In the genomic region with DNA sequence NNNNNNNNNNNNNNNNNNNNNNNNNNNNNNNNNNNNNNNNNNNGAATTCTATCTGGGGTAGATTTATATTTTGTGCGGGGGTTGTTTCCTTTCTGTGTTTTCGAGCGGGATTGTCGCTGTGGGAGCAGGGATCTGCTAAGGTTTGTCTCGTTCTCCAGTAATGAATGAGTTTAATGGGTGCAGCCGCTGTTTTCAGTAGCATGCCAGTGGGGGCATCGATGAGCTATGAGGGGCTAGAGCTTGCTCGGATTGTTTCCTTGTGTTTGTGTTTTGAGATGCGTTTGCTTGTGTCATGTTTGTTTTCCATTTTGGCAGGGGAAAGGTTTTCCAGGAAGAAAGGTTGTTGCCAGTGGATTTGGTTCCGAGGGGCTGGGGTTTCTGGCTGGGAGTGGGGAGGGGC, we compare ENCODE assay signal across 21 cellular contexts. TPM values are rescaled to one million over a fixed set of nuclear protein-coding genes. Genes with fewer than 3 reads are reported as not detected.
"Had no signal": no experiment of that assay in that cellular context is flagged by ENCODE, and none has a peak within 500 bp of the region (broad histone marks: within the 10 kb centered on the region; RNA-seq: fewer than 3 reads in every experiment).

No MANE protein-coding gene starts in this region.

RNA-seq across cellular contexts. Expression of a gene that starts 15.6 kb away (rescaled TPM):
- total RNA-seq: activated naive CD4-positive, alpha-beta T cell treated with anti-CD3 and anti-CD28 coated beads for 36 hours; activated naive CD4-positive, alpha-beta T cell treated with anti-CD3 and anti-CD28 coated beads, Interleukin-2, amount 50 U/mL, for 72 hours; activated naive CD8-positive, alpha-beta T cell treated with anti-CD3 and anti-CD28 coated beads for 36 hours; activated naive CD8-positive, alpha-beta T cell treated with anti-CD3 and anti-CD28 coated beads, Interleukin-2, amount 10 ng/mL, durations not matched to agents 7 days and 5 days; activated T-cell treated with anti-CD3 and anti-CD28 coated beads, Interleukin-2, amount 50 U/mL, for 4 hours; activated T-cell treated with anti-CD3 and anti-CD28 coated beads, Interleukin-2, amount 50 U/mL, for 72 hours; activated T-helper 1 cell treated with anti-CD3 and anti-CD28 coated beads, Interleukin-12 subunit alpha, Interleukin-12 subunit beta, Interleukin-2, Interleukin-4 antibody, amounts not matched to agents 30 ng/mL and 10 ng/mL and 1 ng/mL, durations not matched to agents 14 hours and 24 hours and 36 hours; activated T-helper 17 cell treated with anti-CD3 and anti-CD28 coated beads, Interleukin-2, amount 50 U/mL, for 72 hours; activated T-helper 2 cell treated with anti-CD3 and anti-CD28 coated beads, Interferon-gamma antibody, Interleukin-2, Interleukin-4, amounts not matched to agents 10 μg/mL and 5 μg/mL and 100 μg/mL, durations not matched to agents 14 hours and 24 hours and 36 hours; adrenal gland; aorta; ascending aorta; astrocyte; body of pancreas; breast epithelium; bronchial epithelial cell; cardiac muscle cell; cardiac septum; cerebellum; chondrocyte had no signal
- polyA plus RNA-seq: adipose tissue, adrenal gland, aorta had no signal
